Comparison of ENCODE assay signal across 7 cellular contexts in genomic region chr12:24266982-24267381, GRCh38.
"Had no signal": no experiment of that assay in that cellular context is flagged by ENCODE, and none has a peak within 500 bp of the region (broad histone marks: within the 10 kb centered on the region; RNA-seq: fewer than 3 reads in every experiment).

No MANE protein-coding gene starts in this region.

- DNase-seq: H9, HCEC 1CT, HFFc6, KBM-7 had no signal

- H3K27ac Mint-ChIP-seq: GM23338, H9, HFFc6, IgD-negative memory B cell had no signal

- H3K27me3 Mint-ChIP-seq: IgD-negative memory B cell had no signal

- H3K4me3 Mint-ChIP-seq: GM23338, H9, HFFc6, IgD-negative memory B cell had no signal

- H3K4me1 Mint-ChIP-seq: GM23338, H9, IgD-negative memory B cell had no signal

- H3K9me3 Mint-ChIP-seq: GM23338, H9 had no signal

- ATAC-seq: GM23338, HepG2 had no signal

- H3K36me3 Mint-ChIP-seq: IgD-negative memory B cell had no signal
